8 cellular contexts compared by ENCODE assay signal in the genomic region with DNA sequence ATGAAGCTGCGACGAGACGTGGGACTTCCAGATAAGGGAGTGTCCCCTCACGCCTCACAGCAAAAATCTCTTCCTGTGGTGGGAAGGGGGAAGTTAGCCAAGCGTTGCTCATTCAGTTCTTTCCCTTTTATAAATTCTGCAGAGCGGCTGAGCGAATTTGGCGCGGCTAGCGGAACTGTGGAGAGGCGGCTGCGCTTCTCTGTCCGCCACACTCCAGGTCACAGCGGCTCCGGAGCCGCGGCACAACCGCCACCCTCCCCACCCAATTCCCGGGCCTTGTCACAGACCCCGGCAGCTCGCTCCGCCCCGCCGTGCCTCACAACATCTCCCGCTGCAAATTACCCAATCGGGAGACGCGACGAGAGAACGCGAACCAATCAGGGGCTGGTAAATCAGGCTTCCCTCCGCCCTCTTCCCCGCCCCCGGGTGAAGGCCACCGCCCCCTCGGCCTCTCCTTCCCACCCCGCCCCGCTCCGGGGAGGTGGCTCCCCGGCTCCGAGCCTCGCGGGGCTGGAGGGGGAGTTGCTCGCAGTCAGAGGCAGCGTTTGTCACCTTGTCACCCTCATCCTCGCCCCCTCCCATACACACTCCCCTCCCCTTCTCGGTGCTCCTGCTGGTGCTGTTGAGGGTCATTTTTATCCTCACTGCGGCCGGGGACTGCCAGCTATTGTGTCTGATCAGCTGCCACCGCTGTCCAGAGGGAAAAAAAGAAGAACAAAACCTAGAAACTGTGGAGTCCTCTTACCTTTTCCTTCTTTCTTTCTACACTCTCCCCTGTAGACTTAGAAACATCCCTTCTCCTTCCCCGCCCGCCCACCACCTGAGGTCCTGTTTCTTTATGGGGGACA. TPM values are rescaled to one million over a fixed set of nuclear protein-coding genes. Genes with fewer than 3 reads are reported as not detected.
A peak's percentile ranks its signal among the peaks of the same experiment; 100 is the strongest.
DNase-seq lines count a peak whose midpoint lies in the region; ATAC-seq and TF ChIP-seq lines count a peak whose summit lies in the region.

No MANE protein-coding gene starts in this region.

- no peaks in the 10 kb centered on the region; the same call in 1 of the 2 replicates for H3K36me3 ChIP-seq in GM06990 (ENCODE audit: control insufficient read depth, insufficient read depth, low read length)

- H3K27me3 ChIP-seq in GM06990 (replicated peaks; ENCODE audit: control insufficient read depth, insufficient read depth, low read length) = no peaks in the 10 kb centered on the region

- H3K4me3 ChIP-seq in GM06990 (replicated peaks; ENCODE audit: low read depth, low read length) (peak overlapping the region; percentile 68), NB4 (ENCODE audit: low read depth, low read length) (peak overlapping the region; percentile 59)

- peak; percentile 34 for TF ChIP-seq POLR2A in NB4 (IDR thresholded peaks at IDR 0.05; ENCODE audit: extremely low read depth, insufficient read length)

- peak; percentile 82 for ATAC-seq in HG02571 (IDR thresholded peaks at IDR 0.05; ENCODE audit: unreplicated experiment)

- DNase-seq in GM06990 (ENCODE audit: extremely low read depth, insufficient read length) = peak; percentile 96
- peak; percentile 94 for DNase-seq in NB4 (ENCODE audit: low read depth)
- peak; percentile 96 for DNase-seq in SK-N-DZ (ENCODE audit: low spot score)
- DNase-seq in activated naive CD4-positive, alpha-beta T cell treated with anti-CD3 and anti-CD28 coated beads, Interleukin-2, amount 50 U/mL, for 16 hours = peak; percentile 95
- peak; percentile 99 for DNase-seq in globus pallidus (ENCODE audit: low spot score)
- peak; percentile 81 for DNase-seq in non-pigmented ciliary epithelial cell (ENCODE audit: low read depth)
- DNase-seq in superior temporal gyrus (ENCODE audit: extremely low spot score) = peak; percentile 99

- no peak for TF ChIP-seq CTCF in GM06990 (IDR thresholded peaks at IDR 0.05; ENCODE audit: insufficient read depth, low read length, poor library complexity, severe bottlenecking)
- TF ChIP-seq CTCF in NB4 (IDR thresholded peaks at IDR 0.05; ENCODE audit: low read depth, low read length) = no peak

RNA-seq across cellular contexts. Expression of gene ARHGAP21, which starts 0.9 kb away (rescaled TPM):
- 28.6 and 32.3 TPM in 2 replicates for polyA plus RNA-seq in SK-N-DZ (2014; cell fraction: cytosol; rRNA removed)
- 65.8 and 109 TPM in 2 replicates for polyA plus RNA-seq in SK-N-DZ (2014; cell fraction: nucleus; rRNA removed)

Comparison
In these comparisons a context has a peak if more than half of its experiments do, and no peak if none do; other contexts are left out.
1. Peak in every context shown above with its lines: DNase-seq, ATAC-seq and H3K4me3 ChIP-seq.